In the genomic region with DNA sequence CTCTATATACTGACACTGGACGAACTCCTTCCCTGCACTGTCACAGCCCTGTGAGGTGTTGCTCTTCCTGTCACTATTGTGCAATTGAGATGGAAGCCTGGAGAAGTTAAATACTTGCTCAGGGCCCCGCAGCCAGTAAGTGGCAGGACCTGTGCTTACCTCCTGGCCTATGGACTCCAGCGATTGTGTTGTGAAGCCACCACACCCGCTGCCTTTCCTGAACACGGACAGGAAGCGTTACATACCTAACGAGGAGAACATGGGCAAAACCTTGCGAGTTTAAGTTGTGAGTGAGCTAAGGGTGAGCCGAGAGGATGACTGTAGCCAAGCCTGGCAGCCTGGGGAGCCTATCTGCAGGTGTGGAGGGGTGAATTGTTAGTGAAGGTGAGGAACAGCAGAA, we compare ENCODE assay signal across 13 cellular contexts. TPM values are rescaled to one million over a fixed set of nuclear protein-coding genes. Genes with fewer than 3 reads are reported as not detected.
A peak's percentile ranks its signal among the peaks of the same experiment; 100 is the strongest.
DNase-seq lines count a peak whose midpoint lies in the region; ATAC-seq and TF ChIP-seq lines count a peak whose summit lies in the region.
"Had no signal": no experiment of that assay in that cellular context is flagged by ENCODE, and none has a peak within 500 bp of the region (broad histone marks: within the 10 kb centered on the region; RNA-seq: fewer than 3 reads in every experiment).

No MANE protein-coding gene starts in this region.

- TF ChIP-seq POLR2A in NB4 (IDR thresholded peaks at IDR 0.05; ENCODE audit: extremely low read depth, insufficient read length) = no peak

- DNase-seq in HT-29 (ENCODE audit: low spot score) = peak; percentile 55
- peak; percentile 35 for DNase-seq in NB4 (ENCODE audit: low read depth)
- no peak for DNase-seq in neural crest cell (ENCODE audit: low read depth, low spot score)
- no peak for DNase-seq in retina
- DNase-seq: MG63, NCI-H526, SIG-M5, WERI-Rb-1 had no signal

- WGBS in esophagus, 2 donors = 45 to 64% methylated on average over 9 of the region's 9 CpGs

- no peaks in the 10 kb centered on the region for H3K36me3 Mint-ChIP-seq in neural crest cell (ENCODE audit: low read depth)

- H3K27me3 ChIP-seq in esophagus (ENCODE audit: control insufficient read depth in 1 of 2, insufficient read depth in 2 of 2, low read length in 2 of 2) = no peaks in the 10 kb centered on the region
- H3K27me3 ChIP-seq: adrenal gland, MG63 had no signal

- H3K36me3 ChIP-seq in esophagus (ENCODE audit: control insufficient read depth in 2 of 2, insufficient read depth in 2 of 2, low read length in 1 of 2) = peaks cover 0 to 5% of the 10 kb centered on the region in 2 donors
- H3K36me3 ChIP-seq: WERI-Rb-1 had no signal

- no peaks in the 10 kb centered on the region for H3K9me3 ChIP-seq in esophagus (ENCODE audit: control insufficient read depth in 2 of 2, insufficient read depth in 1 of 2, low read depth in 1 of 2, low read length in 1 of 2)
- H3K9me3 ChIP-seq: adrenal gland, MG63 had no signal

- TF ChIP-seq CTCF in NB4 (IDR thresholded peaks at IDR 0.05; ENCODE audit: low read depth, low read length) = no peak
- TF ChIP-seq CTCF in neural crest cell (conservative IDR thresholded peaks at IDR 0.05) = no peak

- H3K4me3 ChIP-seq in NB4 (ENCODE audit: low read depth, low read length) (no peak overlapping the region), esophagus (ENCODE audit: low read depth in 1 of 2, low read length in 2 of 2) (no peak overlapping the region)
- H3K4me3 ChIP-seq: adrenal gland, MG63 had no signal

- no peaks in the 10 kb centered on the region for H3K27me3 Mint-ChIP-seq in neural crest cell (ENCODE audit: low read depth)
- H3K27me3 Mint-ChIP-seq: memory B cell had no signal

- H3K4me3 Mint-ChIP-seq in neural crest cell = no peak overlapping the region
- H3K4me3 Mint-ChIP-seq: memory B cell had no signal

- H3K27ac Mint-ChIP-seq in neural crest cell (ENCODE audit: unreplicated experiment) = peak overlapping the region; percentile 54
- H3K27ac Mint-ChIP-seq: memory B cell had no signal

- peak overlapping the region; percentile 40 to 62 for H3K27ac ChIP-seq in esophagus (ENCODE audit: low read depth in 2 of 2, low read length in 1 of 2)
- H3K27ac ChIP-seq: WERI-Rb-1 had no signal

- ATAC-seq in HG02885 (IDR thresholded peaks at IDR 0.05; ENCODE audit: poor library complexity, unreplicated experiment) = no peak
- no peak for ATAC-seq in GM19395 (IDR thresholded peaks at IDR 0.05; ENCODE audit: unreplicated experiment)

- H3K4me1 Mint-ChIP-seq in neural crest cell = peaks cover 27% of the 10 kb centered on the region

- no peaks in the 10 kb centered on the region for H3K9me3 Mint-ChIP-seq in neural crest cell
- H3K9me3 Mint-ChIP-seq: memory B cell had no signal

- peaks cover 3 to 5% of the 10 kb centered on the region in 2 donors for H3K4me1 ChIP-seq in esophagus (ENCODE audit: control insufficient read depth in 2 of 2, insufficient read depth in 2 of 2, low read length in 1 of 2)

RNA-seq across cellular contexts. Expression of gene RAB31, which starts 26.1 kb away (rescaled TPM):
- total RNA-seq in HT-29 (2014; rRNA removed; shearing (Covaris generic)) = 1.7 and 1.9 TPM in 2 replicates
- polyA plus RNA-seq in esophagus = 10 to 100 TPM; 10.7 to 17.5 TPM
- total RNA-seq in neural crest cell = 18.9 and 23.6 TPM in 2 replicates

Comparison
In these comparisons a context has a peak if more than half of its experiments do, and no peak if none do; other contexts are left out.
1. DNase-seq: peak in HT-29 (single experiment) and NB4 (single experiment); none in neural crest cell (single experiment) and retina (single experiment).